ENCODE assay signal across 1 cellular context in the genomic region with DNA sequence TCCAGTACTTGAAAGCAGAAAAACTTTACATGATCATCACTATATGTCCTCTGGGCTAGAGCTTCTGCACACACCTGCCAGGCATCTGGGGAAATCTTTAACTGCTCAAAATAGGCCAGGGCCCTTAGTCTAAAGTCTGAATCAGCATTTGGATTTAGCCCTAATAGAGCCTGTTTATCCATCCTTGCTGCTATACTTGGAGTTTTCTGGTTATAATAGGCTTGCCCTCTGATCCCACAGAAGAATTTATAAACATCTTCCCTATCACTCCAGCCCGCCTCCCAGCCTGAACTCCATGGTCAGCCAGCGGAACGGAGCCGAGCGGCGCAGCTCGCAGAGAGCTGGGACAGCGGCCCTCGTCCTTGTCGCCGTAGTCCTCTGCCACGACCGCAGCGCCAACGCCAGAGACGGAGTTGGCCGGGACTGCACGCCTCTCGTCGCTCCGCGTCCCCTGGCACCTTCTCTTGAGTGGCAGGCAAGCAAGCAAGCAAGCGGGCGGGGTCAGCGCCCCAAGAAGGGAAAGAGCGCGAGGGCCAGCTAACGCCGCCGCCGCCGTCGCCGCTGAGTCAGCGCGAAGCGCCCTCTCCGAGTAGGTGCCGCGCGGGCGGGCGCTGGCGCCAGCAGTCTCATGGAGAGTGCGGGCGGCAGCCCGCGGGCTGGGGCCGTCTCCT.
TF ChIP-seq lines count a peak whose summit lies in the region.

No MANE protein-coding gene starts in this region.

TF ChIP-seq in HepG2, 621 proteins besides CTCF, POLR2A, EP300 and RAD21 (continued from another document and continues in another):
- TF ChIP-seq TERF1 (CRISPR knock-in tag; IDR thresholded peaks at IDR 0.05) (no peak), PHF21A (CRISPR knock-in tag; IDR thresholded peaks at IDR 0.05) (peak; percentile 67; the same call in 1 of the 2 replicates), ZNF563 (CRISPR knock-in tag; IDR thresholded peaks at IDR 0.05) (no peak; the same call in 1 of the 2 replicates), TEF (CRISPR knock-in tag; IDR thresholded peaks at IDR 0.05) (0 out of 2 replicates have a peak, but pooled peaks have one; percentile 28), ATF7-NPFF (CRISPR knock-in tag; IDR thresholded peaks at IDR 0.05; ENCODE audit: low read depth) (peak; percentile 78; the same call in 1 of the 2 replicates), ZNF816 (CRISPR knock-in tag; IDR thresholded peaks at IDR 0.05; ENCODE audit: borderline replicate concordance) (no peak; the same call in 1 of the 2 replicates), BORCS8-MEF2B (CRISPR knock-in tag; IDR thresholded peaks at IDR 0.05) (peak; percentile 91; the same call in 1 of the 2 replicates), DNMT3B (CRISPR knock-in tag; conservative IDR thresholded peaks at IDR 0.05) (no peak), ZNF556 (CRISPR knock-in tag; IDR thresholded peaks at IDR 0.05; ENCODE audit: borderline replicate concordance) (0 out of 2 replicates have a peak, but pooled peaks have one; percentile 75), NKX3-1 (CRISPR knock-in tag; IDR thresholded peaks at IDR 0.05) (peak; percentile 77; the same call in 1 of the 2 replicates), ZMAT5 (CRISPR knock-in tag; IDR thresholded peaks at IDR 0.05; ENCODE audit: borderline replicate concordance, low read depth) (no peak), HNRNPK (IDR thresholded peaks at IDR 0.05; ENCODE audit: low read depth, low read length, poor library complexity, severe bottlenecking) (peak; percentile 27), TRIM22 (IDR thresholded peaks at IDR 0.05) (no peak), FOXJ3 (CRISPR knock-in tag; IDR thresholded peaks at IDR 0.05; ENCODE audit: borderline replicate concordance) (no peak), KLF12 (CRISPR knock-in tag; IDR thresholded peaks at IDR 0.05; ENCODE audit: borderline replicate concordance) (no peak), ZNF180 (CRISPR knock-in tag; IDR thresholded peaks at IDR 0.05; ENCODE audit: borderline replicate concordance, low read depth) (0 out of 2 replicates have a peak, but pooled peaks have one; percentile 51), ZNF235 (CRISPR knock-in tag; IDR thresholded peaks at IDR 0.05; ENCODE audit: borderline replicate concordance) (0 out of 2 replicates have a peak, but pooled peaks have one; percentile 26), ZSCAN9 (CRISPR knock-in tag; IDR thresholded peaks at IDR 0.05; ENCODE audit: borderline replicate concordance) (peak; percentile 71; the same call in 1 of the 2 replicates), TCF12 (IDR thresholded peaks at IDR 0.05) (no peak), TCF12 (CRISPR knock-in tag; IDR thresholded peaks at IDR 0.05) (no peak), RORA (CRISPR knock-in tag; IDR thresholded peaks at IDR 0.05) (no peak), ZNF501 (CRISPR knock-in tag; IDR thresholded peaks at IDR 0.05) (peak; percentile 90), TOPORS (CRISPR knock-in tag; IDR thresholded peaks at IDR 0.05) (no peak), NFRKB (IDR thresholded peaks at IDR 0.05) (no peak), E2F1 (CRISPR knock-in tag; IDR thresholded peaks at IDR 0.05) (0 out of 2 replicates have a peak, but pooled peaks have one; percentile 26), MEIS1 (CRISPR knock-in tag; IDR thresholded peaks at IDR 0.05; ENCODE audit: borderline replicate concordance) (peak; percentile 47; the same call in 1 of the 2 replicates), ZNF276 (CRISPR knock-in tag; IDR thresholded peaks at IDR 0.05; ENCODE audit: low read depth) (0 out of 2 replicates have a peak, but pooled peaks have one; percentile 40), CREM (IDR thresholded peaks at IDR 0.05) (no peak), CREM (CRISPR knock-in tag; IDR thresholded peaks at IDR 0.05) (no peak)
- TF ChIP-seq, protein P1, sequence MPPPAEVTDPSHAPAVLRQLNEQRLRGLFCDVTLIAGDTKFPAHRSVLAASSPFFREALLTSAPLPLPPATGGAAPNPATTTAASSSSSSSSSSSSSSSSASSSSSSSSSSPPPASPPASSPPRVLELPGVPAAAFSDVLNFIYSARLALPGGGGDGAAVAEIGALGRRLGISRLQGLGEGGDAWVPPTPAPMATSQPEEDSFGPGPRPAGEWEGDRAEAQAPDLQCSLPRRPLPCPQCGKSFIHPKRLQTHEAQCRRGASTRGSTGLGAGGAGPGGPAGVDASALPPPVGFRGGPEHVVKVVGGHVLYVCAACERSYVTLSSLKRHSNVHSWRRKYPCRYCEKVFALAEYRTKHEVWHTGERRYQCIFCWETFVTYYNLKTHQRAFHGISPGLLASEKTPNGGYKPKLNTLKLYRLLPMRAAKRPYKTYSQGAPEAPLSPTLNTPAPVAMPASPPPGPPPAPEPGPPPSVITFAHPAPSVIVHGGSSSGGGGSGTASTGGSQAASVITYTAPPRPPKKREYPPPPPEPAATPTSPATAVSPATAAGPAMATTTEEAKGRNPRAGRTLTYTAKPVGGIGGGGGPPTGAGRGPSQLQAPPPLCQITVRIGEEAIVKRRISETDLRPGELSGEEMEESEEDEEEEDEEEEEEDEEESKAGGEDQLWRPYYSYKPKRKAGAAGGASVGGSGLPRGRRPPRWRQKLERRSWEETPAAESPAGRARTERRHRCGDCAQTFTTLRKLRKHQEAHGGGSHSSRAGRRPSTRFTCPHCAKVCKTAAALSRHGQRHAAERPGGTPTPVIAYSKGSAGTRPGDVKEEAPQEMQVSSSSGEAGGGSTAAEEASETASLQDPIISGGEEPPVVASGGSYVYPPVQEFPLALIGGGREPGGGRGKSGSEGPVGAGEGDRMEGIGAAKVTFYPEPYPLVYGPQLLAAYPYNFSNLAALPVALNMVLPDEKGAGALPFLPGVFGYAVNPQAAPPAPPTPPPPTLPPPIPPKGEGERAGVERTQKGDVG (CRISPR knock-in tag; IDR thresholded peaks at IDR 0.05; ENCODE audit: borderline replicate concordance): peak; percentile 60; the same call in 1 of the 2 replicates
- TF ChIP-seq, protein P2, sequence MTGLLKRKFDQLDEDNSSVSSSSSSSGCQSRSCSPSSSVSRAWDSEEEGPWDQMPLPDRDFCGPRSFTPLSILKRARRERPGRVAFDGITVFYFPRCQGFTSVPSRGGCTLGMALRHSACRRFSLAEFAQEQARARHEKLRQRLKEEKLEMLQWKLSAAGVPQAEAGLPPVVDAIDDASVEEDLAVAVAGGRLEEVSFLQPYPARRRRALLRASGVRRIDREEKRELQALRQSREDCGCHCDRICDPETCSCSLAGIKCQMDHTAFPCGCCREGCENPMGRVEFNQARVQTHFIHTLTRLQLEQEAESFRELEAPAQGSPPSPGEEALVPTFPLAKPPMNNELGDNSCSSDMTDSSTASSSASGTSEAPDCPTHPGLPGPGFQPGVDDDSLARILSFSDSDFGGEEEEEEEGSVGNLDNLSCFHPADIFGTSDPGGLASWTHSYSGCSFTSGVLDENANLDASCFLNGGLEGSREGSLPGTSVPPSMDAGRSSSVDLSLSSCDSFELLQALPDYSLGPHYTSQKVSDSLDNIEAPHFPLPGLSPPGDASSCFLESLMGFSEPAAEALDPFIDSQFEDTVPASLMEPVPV (CRISPR knock-in tag; IDR thresholded peaks at IDR 0.05): peak; percentile 84; the same call in 1 of the 2 replicates
- TF ChIP-seq, protein P3, sequence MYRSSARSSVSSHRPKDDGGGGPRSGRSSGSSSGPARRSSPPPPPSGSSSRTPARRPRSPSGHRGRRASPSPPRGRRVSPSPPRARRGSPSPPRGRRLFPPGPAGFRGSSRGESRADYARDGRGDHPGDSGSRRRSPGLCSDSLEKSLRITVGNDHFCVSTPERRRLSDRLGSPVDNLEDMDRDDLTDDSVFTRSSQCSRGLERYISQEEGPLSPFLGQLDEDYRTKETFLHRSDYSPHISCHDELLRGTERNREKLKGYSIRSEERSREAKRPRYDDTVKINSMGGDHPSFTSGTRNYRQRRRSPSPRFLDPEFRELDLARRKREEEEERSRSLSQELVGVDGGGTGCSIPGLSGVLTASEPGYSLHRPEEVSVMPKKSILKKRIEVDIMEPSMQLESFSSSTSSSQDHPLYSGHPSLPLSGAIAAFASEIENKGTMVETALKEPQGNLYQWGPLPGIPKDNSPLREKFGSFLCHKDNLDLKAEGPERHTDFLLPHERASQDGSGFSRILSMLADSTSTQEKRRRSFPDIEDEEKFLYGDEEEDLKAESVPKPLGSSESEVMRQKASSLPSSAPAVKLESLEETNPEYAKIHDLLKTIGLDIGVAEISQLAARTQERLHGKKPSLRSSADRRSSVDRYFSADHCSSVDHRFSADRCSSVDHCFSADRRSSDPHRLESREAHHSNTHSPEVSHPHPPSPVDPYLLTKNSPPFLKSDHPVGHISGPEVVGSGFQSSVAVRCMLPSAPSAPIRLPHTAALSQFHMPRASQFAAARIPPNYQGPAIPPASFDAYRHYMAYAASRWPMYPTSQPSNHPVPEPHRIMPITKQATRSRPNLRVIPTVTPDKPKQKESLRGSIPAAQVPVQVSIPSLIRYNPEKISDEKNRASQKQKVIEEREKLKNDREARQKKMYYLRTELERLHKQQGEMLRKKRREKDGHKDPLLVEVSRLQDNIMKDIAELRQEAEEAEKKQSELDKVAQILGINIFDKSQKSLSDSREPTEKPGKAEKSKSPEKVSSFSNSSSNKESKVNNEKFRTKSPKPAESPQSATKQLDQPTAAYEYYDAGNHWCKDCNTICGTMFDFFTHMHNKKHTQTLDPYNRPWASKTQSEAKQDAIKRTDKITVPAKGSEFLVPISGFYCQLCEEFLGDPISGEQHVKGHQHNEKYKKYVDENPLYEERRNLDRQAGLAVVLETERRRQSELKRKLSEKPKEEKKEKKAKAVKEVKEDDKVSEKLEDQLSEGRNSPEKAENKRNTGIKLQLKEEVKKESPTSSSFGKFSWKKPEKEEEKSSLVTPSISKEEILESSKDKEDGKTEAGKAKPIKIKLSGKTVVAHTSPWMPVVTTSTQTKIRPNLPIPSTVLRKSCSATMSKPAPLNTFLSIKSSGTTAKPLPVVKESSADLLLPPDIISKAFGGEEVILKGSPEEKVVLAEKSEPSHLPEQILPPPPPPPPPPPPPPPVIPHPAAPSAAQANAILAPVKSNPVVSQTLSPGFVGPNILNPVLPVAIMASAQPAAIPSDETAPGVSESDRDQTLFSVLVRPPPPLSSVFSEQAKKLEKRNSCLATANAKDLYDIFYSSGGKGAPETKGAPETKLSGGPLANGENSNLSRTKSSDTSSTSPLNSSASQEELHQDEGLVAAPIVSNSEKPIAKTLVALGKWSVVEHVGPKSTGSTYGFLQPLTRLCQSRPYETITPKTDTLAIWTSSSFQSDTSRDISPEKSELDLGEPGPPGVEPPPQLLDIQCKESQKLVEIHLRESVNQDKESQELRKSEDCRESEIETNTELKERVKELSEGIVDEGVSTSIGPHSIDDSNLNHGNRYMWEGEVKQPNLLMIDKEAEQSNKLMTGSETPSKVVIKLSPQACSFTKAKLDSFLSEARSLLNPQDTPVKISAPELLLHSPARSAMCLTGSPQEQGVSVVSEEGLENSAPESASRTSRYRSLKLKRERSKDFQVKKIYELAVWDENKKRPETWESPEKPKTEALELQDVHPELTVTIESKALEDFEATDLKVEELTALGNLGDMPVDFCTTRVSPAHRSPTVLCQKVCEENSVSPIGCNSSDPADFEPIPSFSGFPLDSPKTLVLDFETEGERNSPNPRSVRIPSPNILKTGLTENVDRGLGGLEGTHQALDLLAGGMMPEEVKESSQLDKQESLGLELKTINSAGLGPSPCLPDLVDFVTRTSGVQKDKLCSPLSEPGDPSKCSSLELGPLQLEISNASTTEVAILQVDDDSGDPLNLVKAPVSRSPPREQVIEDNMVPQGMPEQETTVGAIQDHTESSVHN (CRISPR knock-in tag; IDR thresholded peaks at IDR 0.05): 0 out of 2 replicates have a peak, but pooled peaks have one; percentile 72
